Comparison of ENCODE assay signal across 14 cellular contexts in the genomic region with DNA sequence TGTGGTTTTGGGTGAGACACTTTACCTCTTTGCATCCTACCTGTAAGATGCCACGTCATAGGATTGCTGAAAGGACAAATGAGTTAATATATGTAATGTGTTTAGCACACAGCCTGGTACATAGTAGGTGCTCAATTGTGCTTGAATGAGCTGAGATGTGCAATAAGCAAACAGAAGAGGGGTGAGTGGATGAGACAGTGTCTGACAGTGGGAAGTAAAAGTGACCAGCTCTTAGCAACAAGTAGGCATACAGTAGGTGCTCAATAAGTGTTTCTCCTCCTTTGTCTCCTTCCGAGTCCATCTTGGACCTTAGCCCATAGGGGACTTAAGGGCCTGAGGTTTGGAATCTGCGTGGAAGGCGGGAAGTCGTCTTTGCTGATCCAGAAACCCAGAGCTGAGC.
A peak's percentile ranks its signal among the peaks of the same experiment; 100 is the strongest.
DNase-seq lines count a peak whose midpoint lies in the region; ATAC-seq, FAIRE-seq and TF ChIP-seq lines count a peak whose summit lies in the region.
"Had no signal": no experiment of that assay in that cellular context is flagged by ENCODE, and none has a peak within 500 bp of the region (broad histone marks: within the 10 kb centered on the region; RNA-seq: fewer than 3 reads in every experiment).

No MANE protein-coding gene starts in this region.

- DNase-seq in A549 (ENCODE audit: low read depth in 1 of 2, low spot score in 1 of 2) (no peak), IMR-90 (no peak), HepG2 (ENCODE audit: low spot score) (no peak), H54 (ENCODE audit: insufficient read length, low spot score) (no peak), medulla oblongata (ENCODE audit: extremely low spot score) (no peak), NCI-H2227 (lab: John Stamatoyannopoulos, UW; ENCODE audit: unreplicated experiment) (no peak), T-helper 9 cell (no peak)
- DNase-seq: effector CD8-positive, alpha-beta T cell; mammary epithelial cell; NCI-H1048; stimulated activated naive B cell treated with anti-CD40 and anti-IgM and Interleukin-4, amounts not matched to agents 10 μg/mL and 1 μg/mL and 100 μg/mL, for 72 hours had no signal

- peak overlapping the region; percentile 5 to 29; a peak in 1 of 4 replicates for H4K8ac ChIP-seq in IMR-90 (ENCODE audit: low read depth in 2 of 2, low read length in 2 of 2)

- H3K27me3 ChIP-seq in IMR-90 (ENCODE audit: control insufficient read depth, insufficient read depth, low read length) = no peaks in the 10 kb centered on the region
- H3K27me3 ChIP-seq in HepG2 (ENCODE audit: control insufficient read depth in 1 of 2, insufficient read depth in 2 of 2, low read length in 2 of 2) = no peaks in the 10 kb centered on the region
- no peaks in the 10 kb centered on the region for H3K27me3 ChIP-seq in skeletal muscle tissue (ENCODE audit: control insufficient read depth in 3 of 3, insufficient read depth in 3 of 3, low read length in 3 of 3)
- H3K27me3 ChIP-seq: heart left ventricle had no signal

- H4K91ac ChIP-seq in IMR-90 (ENCODE audit: insufficient read depth, low read depth, low read length) = peak overlapping the region; percentile 99

- no peak for TF ChIP-seq EP300 in A549 (IDR thresholded peaks at IDR 0.05)
- TF ChIP-seq EP300 in HepG2 (IDR thresholded peaks at IDR 0.05; ENCODE audit: low read depth in 2 of 2, low read length in 2 of 2) = no peak
- no peak for TF ChIP-seq EP300 in HepG2 (CRISPR knock-in tag; IDR thresholded peaks at IDR 0.05; ENCODE audit: borderline replicate concordance)

- peak overlapping the region; percentile 100 for H2AK5ac ChIP-seq in IMR-90 (ENCODE audit: low read depth, low read length)

- H2BK120ac ChIP-seq in IMR-90 (ENCODE audit: low read depth, low read length) = peak overlapping the region; percentile 91

- POLR2A ChIA-PET in A549 (lab: Yijun Ruan, JAX) = interaction anchor here (0.5 kb wide), 1 partner anchor 541 kb away, joined by 4 read pairs; no protein-coding TSS in a partner anchor
- POLR2A ChIA-PET in IMR-90 (lab: Charles Lee; ENCODE audit: unreplicated experiment) = no interaction called here
- POLR2A ChIA-PET in HepG2 (lab: Yijun Ruan, JAX) = interaction anchor here (1.0 to 7.8 kb wide), 9 partner anchors 11 to 127 kb away, joined by 3 to 178 read pairs (median 5); no protein-coding TSS in a partner anchor

- in situ Hi-C loops in IMR-90 (cut with MboI; ENCODE audit: low sequenced_read_pairs) (no loop called here), HepG2 (cut with HindIII; ENCODE audit: extremely low pct_ligation_motif_present, low pct_unique_long_range_greater_than_20kb) (no loop called here)

- H3K9ac ChIP-seq in IMR-90 (ENCODE audit: low read depth, low read length) (no peak overlapping the region), HepG2 (ENCODE audit: insufficient read depth, low read depth, low read length) (no peak overlapping the region), skeletal muscle tissue (ENCODE audit: low read depth in 1 of 3, low read length in 3 of 3) (no peak overlapping the region)

- TF ChIP-seq POLR2A in A549 (IDR thresholded peaks at IDR 0.05; ENCODE audit: low read length) = no peak
- no peak for TF ChIP-seq POLR2A in IMR-90 (IDR thresholded peaks at IDR 0.05; ENCODE audit: low read depth, low read length)
- TF ChIP-seq POLR2A in HepG2 (IDR thresholded peaks at IDR 0.05; ENCODE audit: insufficient read depth in 1 of 2, low read depth in 2 of 2, low read length in 2 of 2) = no peak
- TF ChIP-seq POLR2A in H54 (IDR thresholded peaks at IDR 0.05; ENCODE audit: low read depth, low read length) = no peak

- H3K79me2 ChIP-seq in HepG2 (ENCODE audit: insufficient read depth, low read length) = no peaks in the 10 kb centered on the region

- no peak overlapping the region for H2AFZ ChIP-seq in IMR-90 (replicated peaks; ENCODE audit: low read length, poor library complexity)
- H2AFZ ChIP-seq in HepG2 (ENCODE audit: low read length) = no peak overlapping the region

- intact Hi-C loops in IMR-90 (cut with micrococcal nuclease) = no loop called here
- intact Hi-C loops in HepG2 (cut with micrococcal nuclease; ENCODE audit: unreplicated experiment) = no loop called here

- H3K36me3 ChIP-seq in IMR-90 (ENCODE audit: control insufficient read depth, insufficient read depth, low read length) (no peaks in the 10 kb centered on the region), HepG2 (replicated peaks in 1 of 2; ENCODE audit: control insufficient read depth in 1 of 2, insufficient read depth in 2 of 2, low read length in 2 of 2) (no peaks in the 10 kb centered on the region), skeletal muscle tissue (ENCODE audit: control insufficient read depth in 3 of 3, insufficient read depth in 3 of 3, low read length in 3 of 3) (no peaks in the 10 kb centered on the region)
- H3K36me3 ChIP-seq: heart left ventricle had no signal

- peaks cover 0 to 22% of the 10 kb centered on the region in 2 experiments; a peak in 3 of 4 replicates for H3K79me1 ChIP-seq in IMR-90 (ENCODE audit: low read depth in 1 of 2, low read length in 2 of 2)

- H4K5ac ChIP-seq in IMR-90 (ENCODE audit: low read depth, low read length) = peak overlapping the region; percentile 44

- no peaks in the 10 kb centered on the region for H4K20me1 ChIP-seq in IMR-90 (ENCODE audit: insufficient read depth, low read length)
- no peaks in the 10 kb centered on the region for H4K20me1 ChIP-seq in HepG2 (ENCODE audit: insufficient read depth, low read length)

- H3K9me1 ChIP-seq in IMR-90 (ENCODE audit: insufficient read depth, low read length) = peaks cover 19% of the 10 kb centered on the region

- TF ChIP-seq RAD21 in A549 (conservative IDR thresholded peaks at IDR 0.05 in 1 of 2, IDR thresholded peaks at IDR 0.05 in 1 of 2) (no peak), IMR-90 (IDR thresholded peaks at IDR 0.05; ENCODE audit: low read length) (no peak), HepG2 (CRISPR knock-in tag; IDR thresholded peaks at IDR 0.05) (no peak)

- peak overlapping the region; percentile 95 for H2BK20ac ChIP-seq in IMR-90 (ENCODE audit: low read depth, low read length)

- peak overlapping the region; percentile 49; the same call in 1 of the 2 replicates for H3K14ac ChIP-seq in IMR-90 (replicated peaks; ENCODE audit: low read depth, low read length)

- peak overlapping the region; percentile 100 for H3K4ac ChIP-seq in IMR-90 (ENCODE audit: low read depth, low read length)

- H3K4me1 ChIP-seq in A549 (peaks cover 72% of the 10 kb centered on the region), IMR-90 (ENCODE audit: control insufficient read depth, insufficient read depth, low read length) (peaks cover 25% of the 10 kb centered on the region), HepG2 (ENCODE audit: insufficient read depth, low read length) (peaks cover 85% of the 10 kb centered on the region), skeletal muscle tissue (ENCODE audit: control insufficient read depth in 3 of 3, insufficient read depth in 3 of 3, low read length in 3 of 3) (peaks cover 20 to 39% (median 22%) of the 10 kb centered on the region in 3 donors)

- dilution Hi-C loops in IMR-90 (cut with HindIII; ENCODE audit: low sequenced_read_pairs, unreplicated experiment) = no loop called here

- H3K56ac ChIP-seq in IMR-90 (ENCODE audit: extremely low read depth, insufficient read depth, low read length) = no peak overlapping the region

- ATAC-seq in A549 (no peak), IMR-90 (ENCODE audit: low read depth) (no peak), HepG2 (no peak)
- ATAC-seq: heart left ventricle; stimulated activated naive B cell treated with anti-CD40 and anti-IgM and Interleukin-4, amounts not matched to agents 10 μg/mL and 1 μg/mL and 100 μg/mL, for 72 hours had no signal

- TF ChIP-seq CTCF in A549 (IDR thresholded peaks at IDR 0.05) (no peak), IMR-90 (conservative IDR thresholded peaks at IDR 0.05; ENCODE audit: low read depth, low read length) (no peak), HepG2 (CRISPR knock-in tag; IDR thresholded peaks at IDR 0.05) (no peak)

- H3K4me3 ChIP-seq in A549 = no peak overlapping the region
- H3K4me3 ChIP-seq in IMR-90 (ENCODE audit: insufficient read depth, low read depth, low read length) = no peak overlapping the region
- no peak overlapping the region for H3K4me3 ChIP-seq in HepG2 (replicated peaks in 1 of 3; ENCODE audit: insufficient read depth in 1 of 3, low read depth in 2 of 3, low read length in 3 of 3)
- H3K4me3 ChIP-seq in skeletal muscle tissue (ENCODE audit: low read length in 3 of 3) = no peak overlapping the region
- H3K4me3 ChIP-seq: heart left ventricle had no signal

- CTCF ChIA-PET in A549 (lab: Yijun Ruan, JAX) (interaction anchor here (1.5 to 2.3 kb wide), 4 partner anchors 10 to 25 kb away, joined by 3 to 9 read pairs (median 8); no protein-coding TSS in a partner anchor), IMR-90 (lab: Yijun Ruan, JAX) (no interaction called here), HepG2 (lab: Yijun Ruan, JAX; ENCODE audit: low intra/inter-chr PET ratio, low total read pairs) (interaction anchor here (1.5 kb wide), 1 partner anchor 108 kb away, joined by 3 read pairs; no protein-coding TSS in a partner anchor)

- H2AK9ac ChIP-seq in IMR-90 (replicated peaks; ENCODE audit: low read depth, low read length, poor library complexity) = no peak overlapping the region

- H3K27ac ChIP-seq in A549 = peak overlapping the region; percentile 96
- no peak overlapping the region; the same call in 1 of the 2 replicates for H3K27ac ChIP-seq in IMR-90 (ENCODE audit: insufficient read depth, low read length)
- no peak overlapping the region for H3K27ac ChIP-seq in HepG2 (ENCODE audit: extremely low read length, insufficient read depth, low read length)
- H3K27ac ChIP-seq in skeletal muscle tissue (ENCODE audit: low read depth, low read length) = peak overlapping the region; percentile 91

- H3K4me2 ChIP-seq in A549 (no peak overlapping the region), IMR-90 (ENCODE audit: low read depth, low read length) (no peak overlapping the region), HepG2 (ENCODE audit: low read depth, low read length) (peak overlapping the region; percentile 77; the same call in 1 of the 2 replicates)

- H3K23ac ChIP-seq in IMR-90 (ENCODE audit: low read depth, low read length) = peak overlapping the region; percentile 64; the same call in 1 of the 2 replicates

- FAIRE-seq in A549 (lab: Jason Lieb, UNC) (no peak), HepG2 (lab: Jason Lieb, UNC) (no peak), H54 (lab: Jason Lieb, UNC) (no peak)
- FAIRE-seq: GM18507 had no signal

- no TSS peak for BruUV-seq in IMR-90 (replicated peaks; lab: Mats Ljungman, UMichigan)
- no TSS peak for BruUV-seq in HepG2 (replicated peaks; lab: Mats Ljungman, UMichigan)

- peak overlapping the region; percentile 96 for H2BK15ac ChIP-seq in IMR-90 (ENCODE audit: low read depth, low read length)

- 84% methylated on average over 5 of the region's 5 CpGs for WGBS in A549 (ENCODE audit: missing lambda C conversion rate)
- WGBS in IMR-90 (ENCODE audit: extremely low coverage in 2 of 2, insufficient read length in 1 of 2), 2 experiments = 100% methylated on average over 1 of the region's 5 CpGs; no CpG with 5 or more reads in 1 of the 2 experiments
- 86% methylated on average over 5 of the region's 5 CpGs for WGBS in HepG2 (ENCODE audit: low lambda C conversion rate)

- H3K18ac ChIP-seq in IMR-90 (ENCODE audit: low read depth, low read length) = peak overlapping the region; percentile 34

- H2BK5ac ChIP-seq in IMR-90 (ENCODE audit: low read depth, low read length, poor library complexity, severe bottlenecking) = peak overlapping the region; percentile 57

- H3K9me3 ChIP-seq in A549 = no peaks in the 10 kb centered on the region
- no peaks in the 10 kb centered on the region for H3K9me3 ChIP-seq in IMR-90 (ENCODE audit: control insufficient read depth, insufficient read depth, low read length)
- H3K9me3 ChIP-seq in HepG2 (ENCODE audit: low read length) = no peaks in the 10 kb centered on the region
- no peaks in the 10 kb centered on the region for H3K9me3 ChIP-seq in skeletal muscle tissue (ENCODE audit: control insufficient read depth in 3 of 3, low read length in 3 of 3)
- H3K9me3 ChIP-seq: heart left ventricle had no signal

Comparison
In these comparisons a context has a peak if more than half of its experiments do, and no peak if none do; other contexts are left out.
1. H3K27ac ChIP-seq: peak in A549 (2 of 2) and skeletal muscle tissue (single experiment); none in IMR-90 (single experiment) and HepG2 (single experiment).
2. Of the 38 proteins assayed by ChIP-seq in both HepG2 and A549: peak only in HepG2: KDM1A; only in A549: none; in both: none; in neither: 36; mixed calls (peak in some experiments, not most) for 1.